21 cellular contexts compared by ENCODE assay signal in the genomic region with DNA sequence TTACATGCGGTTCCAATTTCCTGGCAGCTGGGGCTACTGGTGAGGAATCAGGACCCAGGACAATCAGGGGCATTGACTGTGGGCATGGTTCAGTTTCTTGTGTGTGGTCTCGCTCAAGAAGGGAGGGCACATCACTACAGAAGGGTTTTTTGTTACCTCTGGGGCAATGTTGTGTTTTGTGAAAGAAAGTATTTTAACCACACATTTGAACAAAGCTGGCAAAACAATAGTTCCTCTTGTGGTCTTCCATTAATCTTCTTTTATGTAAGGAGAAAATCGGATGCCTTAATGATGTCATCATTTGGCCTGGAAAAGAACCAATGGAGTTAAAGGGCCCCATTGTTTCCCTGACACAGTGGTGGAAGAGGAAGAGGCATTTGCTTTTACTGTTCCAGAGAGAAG.
DNase-seq lines count a peak whose midpoint lies in the region; ATAC-seq and TF ChIP-seq lines count a peak whose summit lies in the region.
"Had no signal": no experiment of that assay in that cellular context is flagged by ENCODE, and none has a peak within 500 bp of the region (broad histone marks: within the 10 kb centered on the region; RNA-seq: fewer than 3 reads in every experiment).

No MANE protein-coding gene starts in this region.

- no peak overlapping the region for H3K4me3 ChIP-seq in lower lobe of right lung
- H3K4me3 ChIP-seq: GM23248, heart right ventricle, MG63, neural progenitor cell, upper lobe of right lung had no signal

- no peaks in the 10 kb centered on the region for H3K9me3 ChIP-seq in lower lobe of right lung
- H3K9me3 ChIP-seq: heart right ventricle, MG63, upper lobe of right lung had no signal

- peak; percentile 11 for DNase-seq in M059J (ENCODE audit: low read depth)
- peak; percentile 84 for DNase-seq in midbrain (lab: John Stamatoyannopoulos, UW)
- DNase-seq in substantia nigra (lab: John Stamatoyannopoulos, UW) = peak in 39 of 49 donors; percentile 12 to 82 (median 45)
- no peak for DNase-seq in HK-2 (ENCODE audit: unreplicated experiment)
- DNase-seq in activated T-cell treated with anti-CD3 and anti-CD28 coated beads, Interleukin-2, amount 50 U/mL, for 48 hours = no peak
- no peak for DNase-seq in lower lobe of right lung
- DNase-seq: activated CD4-positive, alpha-beta memory T cell treated with anti-CD3 and anti-CD28 coated beads, Interleukin-2, amount 10 ng/mL, durations not matched to agents 7 days and 5 days; activated naive CD8-positive, alpha-beta T cell treated with anti-CD3 and anti-CD28 coated beads for 36 hours; GM23248; heart right ventricle; islet precursor cell; mesendoderm; MG63; NCI-H1694 treated with DMSO at 0.1 percent for 48 hours; NCI-H446 treated with DMSO at 0.1 percent for 48 hours; right cardiac atrium; upper lobe of right lung had no signal

- ATAC-seq in lower lobe of right lung = no peak
- ATAC-seq: heart right ventricle; right cardiac atrium; stimulated activated memory B cell treated with anti-CD40 and anti-IgM and Interleukin-4, amounts not matched to agents 10 μg/mL and 1 μg/mL and 100 μg/mL, for 72 hours; upper lobe of right lung had no signal

- no peak for TF ChIP-seq CTCF in lower lobe of right lung (IDR thresholded peaks at IDR 0.05)

- peak overlapping the region; percentile 57 for H3K27ac ChIP-seq in cingulate gyrus (ENCODE audit: low read depth, low read length)
- H3K27ac ChIP-seq in substantia nigra (ENCODE audit: low read depth, low read length, poor library complexity, severe bottlenecking) = peak overlapping the region; percentile 86
- no peak overlapping the region for H3K27ac ChIP-seq in lower lobe of right lung
- H3K27ac ChIP-seq: GM23248, heart right ventricle, neural progenitor cell, upper lobe of right lung, VCaP had no signal

- H3K27me3 ChIP-seq in lower lobe of right lung (ENCODE audit: low read depth) = no peaks in the 10 kb centered on the region
- H3K27me3 ChIP-seq: MG63, neural progenitor cell, upper lobe of right lung had no signal

- H3K4me1 ChIP-seq in lower lobe of right lung = no peaks in the 10 kb centered on the region
- H3K4me1 ChIP-seq: heart right ventricle, upper lobe of right lung had no signal

- intact Hi-C loops in lower lobe of right lung (cut with DNase I) = no loop called here

- no peaks in the 10 kb centered on the region for H3K36me3 ChIP-seq in lower lobe of right lung
- H3K36me3 ChIP-seq: heart right ventricle, MG63, neural progenitor cell, upper lobe of right lung had no signal

Comparison
In these comparisons a context has a peak if more than half of its experiments do, and no peak if none do; other contexts are left out.
1. DNase-seq: peak in M059J (single experiment), midbrain (single experiment) and substantia nigra (39 of 49); none in HK-2 (single experiment), activated T-cell treated with anti-CD3 and anti-CD28 coated beads, Interleukin-2, amount 50 U/mL, for 48 hours (0 of 2) and lower lobe of right lung (single experiment).